20 cellular contexts compared by ENCODE assay signal in the genomic region with DNA sequence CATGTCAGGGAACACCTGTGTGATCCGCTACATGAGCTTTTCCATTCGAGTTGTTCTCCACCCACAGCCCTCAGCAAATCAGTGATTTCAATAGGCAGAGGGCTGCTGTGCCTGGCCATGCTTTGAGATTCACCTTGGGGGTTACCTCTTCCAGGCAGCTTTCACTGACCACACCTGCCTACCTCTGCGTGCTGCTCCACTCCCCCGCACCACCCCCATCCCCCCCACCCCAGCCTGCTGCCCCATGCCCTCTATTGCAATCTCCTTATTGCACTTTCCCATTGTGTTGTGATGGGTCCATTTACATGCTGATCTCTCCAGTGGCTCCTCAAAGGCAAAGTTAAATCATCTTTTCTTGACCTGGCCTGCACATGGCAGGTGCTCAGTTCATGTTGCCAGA.
"Had no signal": no experiment of that assay in that cellular context is flagged by ENCODE, and none has a peak within 500 bp of the region (broad histone marks: within the 10 kb centered on the region; RNA-seq: fewer than 3 reads in every experiment).

No MANE protein-coding gene starts in this region.

- FAIRE-seq: astrocyte, RCC 7860 had no signal

- DNase-seq: activated CD4-positive, alpha-beta T cell treated with anti-CD3 and anti-CD28 coated beads for 48 hours; activated CD4-positive, alpha-beta T cell treated with anti-CD3 and anti-CD28 coated beads, Interleukin-2, amount 50 U/mL, for 4 hours; activated CD4-positive, CD25-positive, alpha-beta regulatory T cell treated with anti-CD3 and anti-CD28 coated beads, Interleukin-2, amount 50 U/mL, for 72 hours; activated CD8-positive, alpha-beta memory T cell treated with anti-CD3 and anti-CD28 coated beads, Interleukin-2, amount 50 U/mL, for 48 hours; activated CD8-positive, alpha-beta T cell treated with anti-CD3 and anti-CD28 coated beads, Interleukin-2, amount 10 ng/mL, durations not matched to agents 7 days and 5 days; activated effector memory CD4-positive, alpha-beta T cell treated with Interleukin-2 at 50 U/mL for 16 hours; activated naive CD4-positive, alpha-beta T cell; activated T-cell treated with anti-CD3 and anti-CD28 coated beads, Interleukin-2, amount 50 U/mL, for 24 hours; amygdala; KG1; NCI-H1092; NCI-H2029; NCI-H2107; NCI-H510A treated with DMSO at 0.1 percent for 48 hours; NCI-H69; PC-3; SHP77 had no signal

- ATAC-seq: activated CD8-positive, alpha-beta T cell treated with anti-CD3 and anti-CD28 coated beads, Interleukin-2, amount 10 ng/mL, durations not matched to agents 7 days and 5 days; activated naive CD4-positive, alpha-beta T cell treated with anti-CD3 and anti-CD28 coated beads, Interleukin-2, amount 50 U/mL, for 72 hours; PC-3 had no signal
